ENCODE assay signal across 32 cellular contexts in the genomic region with DNA sequence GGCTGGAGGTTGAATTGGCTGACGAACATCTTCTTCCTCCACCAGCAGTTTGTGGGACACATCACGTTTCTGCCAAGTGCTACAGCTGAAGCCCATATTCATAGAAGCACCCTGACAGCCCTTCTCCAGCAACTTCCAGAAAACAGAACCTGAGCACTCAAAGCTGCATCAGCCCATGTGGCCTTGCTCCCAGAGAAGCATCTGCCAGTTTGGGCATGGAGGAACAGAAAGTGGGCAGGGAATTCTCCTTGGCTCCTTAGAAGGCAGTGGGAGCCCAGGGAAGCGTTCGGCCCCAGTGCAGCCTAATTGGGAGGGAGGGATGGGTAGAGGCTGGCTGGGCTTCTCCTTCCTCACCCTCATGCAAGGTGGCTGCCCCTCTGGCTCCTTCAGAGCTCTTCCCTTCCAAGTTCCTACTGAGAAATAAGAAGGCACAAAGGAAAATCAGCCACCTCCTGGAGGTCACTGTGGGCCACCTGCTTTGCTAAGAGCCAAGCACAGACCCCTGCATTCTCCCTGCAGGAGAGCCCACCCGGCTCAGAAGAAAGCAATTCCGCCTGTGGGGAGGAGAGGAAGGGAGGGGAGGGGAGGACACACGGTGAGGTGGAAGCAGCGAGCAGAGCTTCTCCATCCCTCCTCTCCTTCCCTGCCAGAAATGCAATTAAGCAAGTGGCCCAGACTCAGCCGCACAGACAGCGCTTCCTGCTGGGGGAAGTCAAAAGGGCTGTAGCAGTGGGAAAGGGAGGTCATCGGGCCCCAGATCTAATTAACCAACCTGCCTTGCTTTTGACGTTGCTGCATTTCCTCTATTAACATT. TPM values are rescaled to one million over a fixed set of nuclear protein-coding genes. Genes with fewer than 3 reads are reported as not detected.
DNase-seq lines count a peak whose midpoint lies in the region; ATAC-seq lines count a peak whose summit lies in the region.
"Had no signal": no experiment of that assay in that cellular context is flagged by ENCODE, and none has a peak within 500 bp of the region (broad histone marks: within the 10 kb centered on the region; RNA-seq: fewer than 3 reads in every experiment).

No MANE protein-coding gene starts in this region.

- DNase-seq in DMS 273 (lab: John Stamatoyannopoulos, UW; ENCODE audit: unreplicated experiment) (peak; percentile 73), NCI-H1694 treated with DMSO at 0.1 percent for 48 hours (lab: John Stamatoyannopoulos, UW) (peak; percentile 97), cerebellum (ENCODE audit: low spot score) (peak; percentile 80), medulla oblongata (ENCODE audit: extremely low spot score) (peak; percentile 85), DMS53 treated with DMSO at 0.1 percent for 48 hours (lab: John Stamatoyannopoulos, UW; ENCODE audit: unreplicated experiment) (no peak), right cardiac atrium (no peak), NCI-H510A (lab: John Stamatoyannopoulos, UW) (no peak)
- DNase-seq: activated CD4-positive, alpha-beta T cell treated with anti-CD3 and anti-CD28 coated beads, Interleukin-2, amount 50 U/mL, for 1 hour; activated naive CD4-positive, alpha-beta T cell treated with anti-CD3 and anti-CD28 coated beads, Interleukin-2, amount 50 U/mL, for 16 hours; COR-L47; heart left ventricle; NCI-H1436; ovary; right lobe of liver; stimulated activated naive CD4-positive, alpha-beta T cell treated with Interleukin-2 at 50 U/mL for 16 hours had no signal

- no peaks in the 10 kb centered on the region for H3K4me1 ChIP-seq in right cardiac atrium (ENCODE audit: control insufficient read depth, insufficient read depth, low read length)
- H3K4me1 ChIP-seq: right lobe of liver had no signal

- ATAC-seq in right cardiac atrium (no peak), GM21515 (IDR thresholded peaks at IDR 0.05; ENCODE audit: unreplicated experiment) (no peak)
- ATAC-seq: HCT116; heart left ventricle; left lobe of liver; naive thymus-derived CD8-positive, alpha-beta T cell; right lobe of liver had no signal

- no peaks in the 10 kb centered on the region for H3K9me3 ChIP-seq in right cardiac atrium (ENCODE audit: control insufficient read depth, low read length)
- H3K9me3 ChIP-seq: BLaER1, ovary, right lobe of liver, thoracic aorta had no signal

- no peak overlapping the region for H3K27ac ChIP-seq in right cardiac atrium (ENCODE audit: low read length)
- H3K27ac ChIP-seq: BLaER1, cardiac muscle cell, epithelial cell of prostate, heart left ventricle, ovary, right lobe of liver, RWPE1, SK-N-MC, thoracic aorta, VCaP had no signal

- H3K27me3 ChIP-seq in right cardiac atrium (ENCODE audit: control insufficient read depth, insufficient read depth), result no peaks in the 10 kb centered on the region
- H3K27me3 ChIP-seq: ovary had no signal

- WGBS in right cardiac atrium, result 52% methylated on average over 12 of the region's 12 CpGs

- H3K4me3 ChIP-seq in right cardiac atrium (ENCODE audit: low read length), result no peak overlapping the region
- H3K4me3 ChIP-seq: BLaER1, cardiac muscle cell, heart left ventricle, ovary, right lobe of liver, SK-N-MC, thoracic aorta had no signal

- intact Hi-C loops in right cardiac atrium (cut with DNase I), result no loop called here

RNA-seq across cellular contexts. Expression of gene NGB, which starts 4.2 kb away (rescaled TPM):
- total RNA-seq in cerebellum (1.5 TPM), right cardiac atrium (not detected)
- not detected for polyA plus RNA-seq in right cardiac atrium
- total RNA-seq: Daoy; dermis microvascular lymphatic vessel endothelial cell; heart left ventricle; left lobe of liver; M059J; mesothelial cell of epicardium; naive thymus-derived CD8-positive, alpha-beta T cell; right lobe of liver; T-helper 2 cell treated with Interferon-gamma antibody and Interleukin-4, amounts not matched to agents 100 ng/mL and 5 ng/mL, for 36 hours; thoracic aorta had no signal
- polyA plus RNA-seq: cardiac muscle cell; heart left ventricle; IgD-negative memory B cell; naive thymus-derived CD8-positive, alpha-beta T cell had no signal

RNA-seq across cellular contexts. Expression of gene POMT2, which starts 45.4 kb away (rescaled TPM):
- total RNA-seq in cerebellum, result 21.9 TPM
- total RNA-seq in right cardiac atrium, result 10 to 100 TPM; 15.2 to 21.9 (median 17.9) TPM
- 8.3 TPM for polyA plus RNA-seq in right cardiac atrium

RNA-seq across cellular contexts. Expression of gene GSTZ1, which starts 45.6 kb away (rescaled TPM):
- total RNA-seq in cerebellum (9.3 TPM), right cardiac atrium (1 to 10 TPM; 4.5 to 8.3 (median 5.8) TPM)
- 8.5 TPM for polyA plus RNA-seq in right cardiac atrium

Comparison
In these comparisons a context has a peak if more than half of its experiments do, and no peak if none do; other contexts are left out.
1. DNase-seq: peak in DMS 273 (single experiment), NCI-H1694 treated with DMSO at 0.1 percent for 48 hours (single experiment), cerebellum (single experiment) and medulla oblongata (single experiment); none in DMS53 treated with DMSO at 0.1 percent for 48 hours (single experiment), right cardiac atrium (0 of 3) and NCI-H510A (single experiment).